Comparison of ENCODE assay signal across 9 cellular contexts in the genomic region with DNA sequence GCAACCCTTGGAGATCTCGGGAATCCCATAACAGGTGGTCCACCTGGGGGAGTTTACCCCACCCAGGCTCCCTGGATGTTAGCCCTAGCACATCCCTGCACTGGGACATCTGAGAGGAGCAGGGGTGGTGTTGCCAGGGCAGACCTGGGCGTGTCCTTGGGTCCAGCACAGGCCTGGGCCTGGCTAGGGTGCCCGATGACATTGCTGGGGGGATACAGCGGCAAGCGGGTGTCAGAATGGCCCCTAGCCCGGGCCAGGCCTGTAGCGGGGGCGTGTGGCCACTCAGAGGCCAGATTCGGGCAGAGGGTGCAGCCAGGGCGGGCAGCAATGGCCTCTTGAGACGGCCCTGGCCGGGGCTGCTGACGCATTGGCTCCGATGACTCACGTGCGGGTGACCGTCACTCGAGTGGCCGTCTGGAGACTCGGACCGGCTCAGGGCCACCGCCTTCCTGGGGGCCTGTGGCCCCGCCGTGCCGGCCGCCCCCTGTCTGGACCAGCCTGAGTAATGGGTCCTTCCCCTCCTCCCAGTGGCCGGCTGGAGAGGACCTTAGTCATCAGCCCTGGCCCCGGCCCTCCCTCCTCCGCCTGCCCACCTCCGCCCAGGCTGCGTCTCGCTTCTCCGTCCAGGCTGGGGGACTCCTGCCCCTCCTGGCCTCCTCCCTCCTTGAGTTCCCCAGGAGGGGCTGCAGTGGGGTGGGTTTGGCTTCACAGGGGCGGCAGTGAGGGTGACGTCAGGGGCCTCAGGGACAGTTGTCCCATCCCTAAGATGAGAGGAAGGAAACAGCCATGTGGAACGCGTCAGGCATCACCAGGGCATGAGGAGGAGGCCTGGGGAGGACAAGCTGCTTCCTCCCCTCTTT. TPM values are rescaled to one million over a fixed set of nuclear protein-coding genes. Genes with fewer than 3 reads are reported as not detected.
DNase-seq lines count a peak whose midpoint lies in the region; ATAC-seq and TF ChIP-seq lines count a peak whose summit lies in the region.
"Had no signal": no experiment of that assay in that cellular context is flagged by ENCODE, and none has a peak within 500 bp of the region (broad histone marks: within the 10 kb centered on the region; RNA-seq: fewer than 3 reads in every experiment).

No MANE protein-coding gene starts in this region.

- H4K20me1 ChIP-seq in fibroblast of lung (ENCODE audit: control insufficient read depth, extremely low read depth, insufficient read depth, low read length) (no peaks in the 10 kb centered on the region), smooth muscle cell (ENCODE audit: low read depth) (no peaks in the 10 kb centered on the region)

- 22% methylated on average over 27 of the region's 37 CpGs for WGBS in smooth muscle cell (ENCODE audit: low lambda C conversion rate)

- H3K4me2 ChIP-seq in fibroblast of lung (ENCODE audit: extremely low read depth, insufficient read depth, low read length) (peak overlapping the region; percentile 37), smooth muscle cell (peak overlapping the region; percentile 71)

- H3K27ac ChIP-seq in fibroblast of lung (ENCODE audit: insufficient read depth, low read length), result peak overlapping the region; percentile 58
- peak overlapping the region; percentile 98 for H3K27ac ChIP-seq in smooth muscle cell (ENCODE audit: low read depth)
- H3K27ac ChIP-seq: epithelial cell of prostate had no signal

- H3K9me3 ChIP-seq in NT2/D1 (ENCODE audit: insufficient read depth, low read length) (no peaks in the 10 kb centered on the region), fibroblast of lung (ENCODE audit: control insufficient read depth, insufficient read depth, low read depth, low read length) (no peaks in the 10 kb centered on the region), smooth muscle cell (replicated peaks; ENCODE audit: low read depth) (no peaks in the 10 kb centered on the region)

- H3K4me3 ChIP-seq in NT2/D1 (ENCODE audit: insufficient read length, low read depth) (no peak overlapping the region), fibroblast of lung (replicated peaks in 1 of 4; ENCODE audit: control extremely low read depth in 1 of 4, insufficient read depth in 1 of 4, low read depth in 3 of 4, low read length in 4 of 4) (no peak overlapping the region), smooth muscle cell (no peak overlapping the region)

- H2AFZ ChIP-seq in fibroblast of lung (ENCODE audit: low read length), result no peak overlapping the region
- no peak overlapping the region for H2AFZ ChIP-seq in smooth muscle cell (ENCODE audit: low read depth)

- H3K4me1 ChIP-seq in NT2/D1 (ENCODE audit: insufficient read depth, insufficient read length), result peaks cover 30% of the 10 kb centered on the region
- H3K4me1 ChIP-seq in fibroblast of lung (ENCODE audit: control insufficient read depth, extremely low read depth, insufficient read depth, low read length), result peaks cover 38% of the 10 kb centered on the region
- H3K4me1 ChIP-seq in smooth muscle cell (ENCODE audit: low read depth), result peaks cover 35% of the 10 kb centered on the region

- H3K27me3 ChIP-seq in NT2/D1 (ENCODE audit: insufficient read depth, insufficient read length), result no peaks in the 10 kb centered on the region
- H3K27me3 ChIP-seq in fibroblast of lung (ENCODE audit: control insufficient read depth, insufficient read depth, low read length), result peaks cover 3% of the 10 kb centered on the region
- no peaks in the 10 kb centered on the region for H3K27me3 ChIP-seq in smooth muscle cell (ENCODE audit: low read depth)

- H3K36me3 ChIP-seq in NT2/D1 (ENCODE audit: insufficient read depth, insufficient read length, low read length) (no peaks in the 10 kb centered on the region), fibroblast of lung (ENCODE audit: control insufficient read depth, insufficient read depth, low read length) (no peaks in the 10 kb centered on the region), smooth muscle cell (ENCODE audit: low read depth) (no peaks in the 10 kb centered on the region)

- no peak for DNase-seq in NT2/D1 (ENCODE audit: low read depth, low spot score)
- peak; percentile 47 to 82 for DNase-seq in fibroblast of lung (ENCODE audit: low read depth in 2 of 2)
- peak; percentile 66 for DNase-seq in smooth muscle cell (lab: John Stamatoyannopoulos, UW; ENCODE audit: unreplicated experiment)
- DNase-seq in retina, result no peak
- no peak for DNase-seq in activated effector memory CD4-positive, alpha-beta T cell treated with Interleukin-2 at 50 U/mL for 16 hours
- DNase-seq: activated CD8-positive, alpha-beta T cell treated with anti-CD3 and anti-CD28 coated beads for 36 hours; NCI-H187 had no signal

- peaks cover 23% of the 10 kb centered on the region for H3F3A ChIP-seq in smooth muscle cell (ENCODE audit: low read depth)

- TF ChIP-seq CTCF in fibroblast of lung (conservative IDR thresholded peaks at IDR 0.05 in 1 of 2, IDR thresholded peaks at IDR 0.05 in 1 of 2; ENCODE audit: low read depth in 1 of 2, low read length in 2 of 2) (no peak), smooth muscle cell (IDR thresholded peaks at IDR 0.05; ENCODE audit: borderline replicate concordance, insufficient read depth, poor library complexity, severe bottlenecking) (no peak)

- ATAC-seq in HG03571 (IDR thresholded peaks at IDR 0.05; ENCODE audit: unreplicated experiment), result no peak
- ATAC-seq: activated CD8-positive, alpha-beta T cell treated with anti-CD3 and anti-CD28 coated beads for 36 hours had no signal

- H3K79me2 ChIP-seq in fibroblast of lung (ENCODE audit: control insufficient read depth, insufficient read depth, low read length) (no peaks in the 10 kb centered on the region), smooth muscle cell (ENCODE audit: low read depth) (peaks cover 15% of the 10 kb centered on the region)

- peak overlapping the region; percentile 12 for H3K9ac ChIP-seq in NT2/D1 (ENCODE audit: insufficient read length, low read depth)
- H3K9ac ChIP-seq in fibroblast of lung (ENCODE audit: insufficient read depth, low read length), result peak overlapping the region; percentile 52
- H3K9ac ChIP-seq in smooth muscle cell (ENCODE audit: low read depth), result peak overlapping the region; percentile 88

RNA-seq across cellular contexts. Expression of gene CRTC1, which starts 23.2 kb away (rescaled TPM):
- 2.0 and 2.1 TPM in 2 replicates for total RNA-seq in fibroblast of lung
- polyA plus RNA-seq in fibroblast of lung, result 1.2 and 2.2 TPM in 2 replicates
- 6.5 and 8.6 TPM in 2 replicates for polyA plus RNA-seq in fibroblast of lung (2012)
- polyA minus RNA-seq in fibroblast of lung (ENCODE audit: low replicate concordance), result 3.1 and 4.5 TPM in 2 replicates
- total RNA-seq in smooth muscle cell, result 1.0 and 1.6 TPM in 2 replicates
- polyA plus RNA-seq in smooth muscle cell, result 3.1 and 3.5 TPM in 2 replicates

RNA-seq across cellular contexts. Expression of gene KLHL26, which starts 23.5 kb away (rescaled TPM):
- total RNA-seq in fibroblast of lung (2.8 and 3.5 TPM in 2 replicates), smooth muscle cell (3.9 and 5.6 TPM in 2 replicates)
- polyA plus RNA-seq in fibroblast of lung (1.4 and 1.9 TPM in 2 replicates), smooth muscle cell (7.6 and 8.7 TPM in 2 replicates)
- polyA plus RNA-seq in fibroblast of lung (2012), result 1.8 and 4.0 TPM in 2 replicates
- polyA minus RNA-seq in fibroblast of lung (ENCODE audit: low replicate concordance), result 2.7 and 5.1 TPM in 2 replicates

RNA-seq across cellular contexts. Expression of gene TMEM59L, which starts 47.6 kb away (rescaled TPM):
- total RNA-seq in fibroblast of lung (0.33 and 0.51 TPM in 2 replicates), smooth muscle cell (4.4 and 5.0 TPM in 2 replicates)
- polyA plus RNA-seq in fibroblast of lung (0.14 and 0.23 TPM in 2 replicates), smooth muscle cell (31.7 and 42.0 TPM in 2 replicates)
- polyA plus RNA-seq in fibroblast of lung (2012), result 0.66 and 0.86 TPM in 2 replicates
- not detected in 2 replicates for polyA minus RNA-seq in fibroblast of lung (ENCODE audit: low replicate concordance)
- total RNA-seq: activated CD8-positive, alpha-beta T cell treated with anti-CD3 and anti-CD28 coated beads for 36 hours had no signal

RNA-seq across cellular contexts. Expression of gene CRLF1, which starts 53.7 kb away (rescaled TPM):
- total RNA-seq in fibroblast of lung, result 2.3 and 2.5 TPM in 2 replicates
- polyA plus RNA-seq in fibroblast of lung, result 2.2 and 2.8 TPM in 2 replicates
- 2.8 and 7.8 TPM in 2 replicates for polyA plus RNA-seq in fibroblast of lung (2012)
- 0.24 and 0.63 TPM in 2 replicates for polyA minus RNA-seq in fibroblast of lung (ENCODE audit: low replicate concordance)
- total RNA-seq in smooth muscle cell, result 196 and 221 TPM in 2 replicates
- 715 and 1,048 TPM in 2 replicates for polyA plus RNA-seq in smooth muscle cell
- total RNA-seq: activated CD8-positive, alpha-beta T cell treated with anti-CD3 and anti-CD28 coated beads for 36 hours had no signal

Comparison
In these comparisons a context has a peak if more than half of its experiments do, and no peak if none do; other contexts are left out.
1. DNase-seq: peak in fibroblast of lung (2 of 2) and smooth muscle cell (single experiment); none in NT2/D1 (single experiment), retina (single experiment) and activated effector memory CD4-positive, alpha-beta T cell treated with Interleukin-2 at 50 U/mL for 16 hours (single experiment).
2. H3K9ac ChIP-seq: peak in every context shown above with its lines; median percentile 88 in smooth muscle cell; 52 in fibroblast of lung; 12 in NT2/D1.